22 cellular contexts compared by ENCODE assay signal in genomic region chr16:1027416-1027815, GRCh38. TPM values are rescaled to one million over a fixed set of nuclear protein-coding genes. Genes with fewer than 3 reads are reported as not detected.
"Had no signal": no experiment of that assay in that cellular context is flagged by ENCODE, and none has a peak within 500 bp of the region (broad histone marks: within the 10 kb centered on the region; RNA-seq: fewer than 3 reads in every experiment).

No MANE protein-coding gene starts in this region.

- H3K27me3 ChIP-seq: cardiac muscle cell had no signal

- H3K36me3 ChIP-seq: cardiac muscle cell, heart left ventricle, prostate gland, thoracic aorta, upper lobe of left lung had no signal

- H3K4me3 ChIP-seq: cardiac muscle cell, heart left ventricle, prostate gland, skin epidermis, thoracic aorta, upper lobe of left lung had no signal

- H3K9me3 ChIP-seq: heart left ventricle, prostate gland, thoracic aorta, upper lobe of left lung had no signal

- H3K27ac ChIP-seq: heart left ventricle, prostate gland, skin epidermis, thoracic aorta, upper lobe of left lung had no signal

- ATAC-seq: activated CD4-positive, CD25-positive, alpha-beta regulatory T cell treated with anti-CD3 and anti-CD28 coated beads, Interleukin-2, amount 50 U/mL, for 24 hours; activated T-cell treated with anti-CD3 and anti-CD28 coated beads, Interleukin-2, amount 50 U/mL, for 72 hours; left ventricle myocardium superior; natural killer cell; stimulated activated naive CD8-positive, alpha-beta T cell treated with anti-CD3 and anti-CD28 coated beads, Interleukin-15, amount 100 ng/mL, for 72 hours had no signal

- H3K4me1 ChIP-seq: prostate gland, upper lobe of left lung had no signal

- DNase-seq: activated CD4-positive, alpha-beta T cell treated with anti-CD3 and anti-CD28 coated beads, Interleukin-2, amount 50 U/mL, for 1 hour; activated CD8-positive, alpha-beta memory T cell treated with anti-CD3 and anti-CD28 coated beads for 24 hours; activated CD8-positive, alpha-beta memory T cell treated with anti-CD3 and anti-CD28 coated beads, Interleukin-2, amount 50 U/mL, for 48 hours; activated effector memory CD4-positive, alpha-beta T cell treated with anti-CD3 and anti-CD28 coated beads, Interleukin-2, amount 50 U/mL, for 16 hours; activated naive CD4-positive, alpha-beta T cell treated with anti-CD3 and anti-CD28 coated beads, Interleukin-2, amount 50 U/mL, for 16 hours; activated T-cell treated with anti-CD3 and anti-CD28 coated beads, Interleukin-2, amount 50 U/mL, for 72 hours; kidney glomerular epithelial cell; left ventricle myocardium superior; mesenchymal stem cell; natural killer cell; stimulated activated CD4-positive, alpha-beta T cell treated with anti-CD3 and anti-CD28 coated beads, Interleukin-15, amount 100 ng/mL, for 24 hours; stimulated activated CD4-positive, alpha-beta T cell treated with anti-CD3 and anti-CD28 coated beads, Interleukin-2, amount 100 ng/mL, for 48 hours; stimulated activated naive CD8-positive, alpha-beta T cell treated with anti-CD3 and anti-CD28 coated beads, Interleukin-15, amount 100 ng/mL, for 72 hours had no signal

RNA-seq across cellular contexts. Expression of gene SSTR5, which starts 45.1 kb away (rescaled TPM):
- total RNA-seq: activated T-cell treated with anti-CD3 and anti-CD28 coated beads, Interleukin-2, amount 50 U/mL, for 72 hours; cardiac muscle cell; epithelial cell of proximal tubule; natural killer cell; osteoblast; upper lobe of left lung had no signal
- polyA plus RNA-seq: cardiac muscle cell had no signal

RNA-seq across cellular contexts. Expression of gene SOX8, which starts 45.8 kb away (rescaled TPM):
- total RNA-seq: epithelial cell of proximal tubule, natural killer cell, osteoblast had no signal
